8 cellular contexts compared by ENCODE assay signal in the genomic region with DNA sequence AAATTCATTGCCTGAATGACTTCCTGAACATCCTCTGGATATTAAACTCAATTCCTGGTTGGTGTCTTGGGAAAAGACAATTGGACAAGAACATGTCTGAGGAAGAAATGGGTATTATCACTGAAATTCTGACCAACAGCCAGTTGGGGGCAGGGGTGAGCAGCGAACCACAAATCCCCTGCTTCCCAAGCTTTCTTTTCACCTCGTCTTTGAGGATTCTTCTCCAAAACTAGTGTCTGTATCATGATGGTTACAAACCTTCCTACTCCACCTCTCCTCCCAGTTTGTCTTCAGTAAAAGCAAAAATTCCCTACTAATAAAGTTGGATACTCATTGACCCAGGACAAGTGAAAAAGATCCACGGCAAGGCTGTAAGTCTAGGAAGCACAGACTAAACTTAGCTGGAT. TPM values are rescaled to one million over a fixed set of nuclear protein-coding genes. Genes with fewer than 3 reads are reported as not detected.
DNase-seq lines count a peak whose midpoint lies in the region; ATAC-seq and TF ChIP-seq lines count a peak whose summit lies in the region.

No MANE protein-coding gene starts in this region.

- H3K4me1 ChIP-seq in mucosa of descending colon (ENCODE audit: low read depth): peaks cover 15% of the 10 kb centered on the region

- no peaks in the 10 kb centered on the region for H3K36me3 ChIP-seq in mucosa of descending colon (ENCODE audit: low read depth)

- ATAC-seq in mucosa of descending colon (peak; percentile 40), GM21717 (IDR thresholded peaks at IDR 0.05; ENCODE audit: unreplicated experiment) (no peak), GM21576 (IDR thresholded peaks at IDR 0.05; ENCODE audit: unreplicated experiment) (no peak)

- intact Hi-C loops in mucosa of descending colon (cut with DNase I, micrococcal nuclease): loop anchor here in 1 of 2 donors (10.0 kb wide), 1 partner anchor 370 kb away; no protein-coding TSS in a partner anchor

- DNase-seq in stimulated activated CD4-positive, alpha-beta T cell treated with anti-CD3 and anti-CD28 coated beads, Interleukin-4, amount 100 ng/mL, for 1 hour: peak; percentile 9
- DNase-seq in stimulated activated CD4-positive, alpha-beta T cell treated with anti-CD3 and anti-CD28 coated beads, Interleukin-4, amount 100 ng/mL, for 24 hours: no peak
- peak; percentile 14 for DNase-seq in NCI-H69 (lab: John Stamatoyannopoulos, UW)
- peak; percentile 61 for DNase-seq in ecto neural progenitor cell (ENCODE audit: low spot score)
- peak in 2 of 3 donors; percentile 48 to 61 for DNase-seq in mucosa of descending colon
- no peak for DNase-seq in activated CD4-positive, CD25-positive, alpha-beta regulatory T cell (lab: John Stamatoyannopoulos, UW)

- no peaks in the 10 kb centered on the region for H3K9me3 ChIP-seq in mucosa of descending colon

- no peak overlapping the region for H3K4me3 ChIP-seq in mucosa of descending colon

- TF ChIP-seq CTCF in mucosa of descending colon (IDR thresholded peaks at IDR 0.05): no peak

RNA-seq across cellular contexts. Expression of gene WDR1, which starts 48.3 kb away (rescaled TPM):
- total RNA-seq in mucosa of descending colon: 100 to 1,000 TPM; 366 to 467 (median 380) TPM

Comparison
In these comparisons a context has a peak if more than half of its experiments do, and no peak if none do; other contexts are left out.
1. DNase-seq: peak in stimulated activated CD4-positive, alpha-beta T cell treated with anti-CD3 and anti-CD28 coated beads, Interleukin-4, amount 100 ng/mL, for 1 hour (single experiment), NCI-H69 (single experiment), ecto neural progenitor cell (single experiment) and mucosa of descending colon (2 of 3); none in stimulated activated CD4-positive, alpha-beta T cell treated with anti-CD3 and anti-CD28 coated beads, Interleukin-4, amount 100 ng/mL, for 24 hours (single experiment) and activated CD4-positive, CD25-positive, alpha-beta regulatory T cell (0 of 4).